ENCODE assay signal across 8 cellular contexts in genomic region chr6:6712258-6712978, GRCh38.
A peak's percentile ranks its signal among the peaks of the same experiment; 100 is the strongest.
DNase-seq lines count a peak whose midpoint lies in the region; ATAC-seq and TF ChIP-seq lines count a peak whose summit lies in the region.

No MANE protein-coding gene starts in this region.

- H3K4me3 Mint-ChIP-seq in stimulated activated naive B cell treated with anti-CD40 and anti-IgM and Interleukin-4, amounts not matched to agents 10 μg/mL and 1 μg/mL and 100 μg/mL, for 72 hours = peak overlapping the region; percentile 57 to 77

- H3K9me3 Mint-ChIP-seq in stimulated activated naive B cell treated with anti-CD40 and anti-IgM and Interleukin-4, amounts not matched to agents 10 μg/mL and 1 μg/mL and 100 μg/mL, for 72 hours = no peaks in the 10 kb centered on the region

- peaks cover 10 to 25% of the 10 kb centered on the region in 2 donors for H3K27me3 Mint-ChIP-seq in stimulated activated naive B cell treated with anti-CD40 and anti-IgM and Interleukin-4, amounts not matched to agents 10 μg/mL and 1 μg/mL and 100 μg/mL, for 72 hours

- H3K27ac ChIP-seq in AG04450 (ENCODE audit: low read depth, low read length) = peak overlapping the region; percentile 39
- H3K27ac ChIP-seq in caudate nucleus (ENCODE audit: low read depth, low read length) = no peak overlapping the region

- peaks cover 26 to 32% of the 10 kb centered on the region in 2 donors for H3K4me1 Mint-ChIP-seq in stimulated activated naive B cell treated with anti-CD40 and anti-IgM and Interleukin-4, amounts not matched to agents 10 μg/mL and 1 μg/mL and 100 μg/mL, for 72 hours

- peak overlapping the region; percentile 53 for H3K27ac Mint-ChIP-seq in stimulated activated naive B cell treated with anti-CD40 and anti-IgM and Interleukin-4, amounts not matched to agents 10 μg/mL and 1 μg/mL and 100 μg/mL, for 72 hours

- H3K36me3 Mint-ChIP-seq in stimulated activated naive B cell treated with anti-CD40 and anti-IgM and Interleukin-4, amounts not matched to agents 10 μg/mL and 1 μg/mL and 100 μg/mL, for 72 hours = no peaks in the 10 kb centered on the region

- POLR2A ChIA-PET in AG04450 (lab: Yijun Ruan, JAX) = no interaction called here

- H3K9me3 ChIP-seq in AG04450 (ENCODE audit: control insufficient read depth, insufficient read depth, low read length) = peaks cover 3% of the 10 kb centered on the region; the same call in 1 of the 2 replicates

- peaks cover 15% of the 10 kb centered on the region for H3K27me3 ChIP-seq in AG04450 (ENCODE audit: control insufficient read depth, insufficient read depth, low read length)

- CTCF ChIA-PET in AG04450 (lab: Charles Lee) = interaction anchor here (1.0 to 1.9 kb wide), 5 partner anchors 9 to 531 kb away, joined by 3 to 9 read pairs (median 3); no protein-coding TSS in a partner anchor

- TF ChIP-seq CTCF in AG04450 (IDR thresholded peaks at IDR 0.05; ENCODE audit: low read depth, low read length) (no peak), GM20000 (IDR thresholded peaks at IDR 0.05; ENCODE audit: extremely low read depth, missing control alignments) (no peak)

- ATAC-seq in GM21381 (IDR thresholded peaks at IDR 0.05; ENCODE audit: unreplicated experiment) = peak; percentile 34
- peak; percentile 20 to 35 for ATAC-seq in stimulated activated naive B cell treated with anti-CD40 and anti-IgM and Interleukin-4, amounts not matched to agents 10 μg/mL and 1 μg/mL and 100 μg/mL, for 72 hours (replicated peaks)

- H3K4me3 ChIP-seq in AG04450 (ENCODE audit: low read depth, low read length) = no peak overlapping the region

- DNase-seq in AG04450 (ENCODE audit: low read depth, low spot score) (peak; percentile 37), RPMI7951 (ENCODE audit: low read depth) (peak; percentile 19), glomerular visceral epithelial cell (ENCODE audit: extremely low spot score) (peak; percentile 12), superior temporal gyrus (ENCODE audit: extremely low spot score) (no peak), caudate nucleus (lab: John Stamatoyannopoulos, UW) (no peak), GM20000 (ENCODE audit: low spot score) (no peak)
- DNase-seq in stimulated activated naive B cell treated with anti-CD40 and anti-IgM and Interleukin-4, amounts not matched to agents 10 μg/mL and 1 μg/mL and 100 μg/mL, for 72 hours = no peak

Comparison
In these comparisons a context has a peak if more than half of its experiments do, and no peak if none do; other contexts are left out.
1. DNase-seq: peak in AG04450 (single experiment), RPMI7951 (single experiment) and glomerular visceral epithelial cell (single experiment); none in stimulated activated naive B cell treated with anti-CD40 and anti-IgM and Interleukin-4, amounts not matched to agents 10 μg/mL and 1 μg/mL and 100 μg/mL, for 72 hours (single experiment), superior temporal gyrus (single experiment), caudate nucleus (0 of 61) and GM20000 (single experiment).